ENCODE assay signal across 13 cellular contexts in genomic region chr15:64089553-64090280, GRCh38. TPM values are rescaled to one million over a fixed set of nuclear protein-coding genes. Genes with fewer than 3 reads are reported as not detected.
DNase-seq lines count a peak whose midpoint lies in the region; ATAC-seq and TF ChIP-seq lines count a peak whose summit lies in the region.
"Had no signal": no experiment of that assay in that cellular context is flagged by ENCODE, and none has a peak within 500 bp of the region (broad histone marks: within the 10 kb centered on the region; RNA-seq: fewer than 3 reads in every experiment).

No MANE protein-coding gene starts in this region.

- TF ChIP-seq CTCF in foreskin keratinocyte (conservative IDR thresholded peaks at IDR 0.05), result no peak

- peak overlapping the region in 5 of 10 experiments; percentile 6 to 52 (median 29); a peak in 9 of 20 replicates for H3K4me3 ChIP-seq in BLaER1 treated with 17β-estradiol and CSF1 and Interleukin-3, amounts not matched to agents 10 nM and 100 nM
- H3K4me3 ChIP-seq in mucosa of rectum (ENCODE audit: low read length in 2 of 2), result no peak overlapping the region

- ATAC-seq in GM19397 (IDR thresholded peaks at IDR 0.05; ENCODE audit: unreplicated experiment) (peak; percentile 28), T-helper 17 cell (no peak), foreskin keratinocyte (no peak)

- H3K36me3 Mint-ChIP-seq in T-helper 17 cell (ENCODE audit: low read depth), result peaks cover 7% of the 10 kb centered on the region

- peak overlapping the region; percentile 79 for H3K27ac Mint-ChIP-seq in T-helper 17 cell

- peak overlapping the region; percentile 50 to 97 (median 88) for H3K4me2 ChIP-seq in BLaER1 treated with 17β-estradiol and CSF1 and Interleukin-3, amounts not matched to agents 10 nM and 100 nM

- peaks cover 0 to 6% (median 5%) of the 10 kb centered on the region in 11 experiments; a peak in 7 of 22 replicates for H3K9me3 ChIP-seq in BLaER1 treated with 17β-estradiol and CSF1 and Interleukin-3, amounts not matched to agents 10 nM and 100 nM (replicated peaks in 1 of 11)
- H3K9me3 ChIP-seq in T-helper 17 cell (ENCODE audit: control insufficient read depth, low read length, poor library complexity, severe bottlenecking) (no peaks in the 10 kb centered on the region), mucosa of rectum (ENCODE audit: control insufficient read depth in 2 of 2, low read length in 2 of 2) (no peaks in the 10 kb centered on the region)

- peaks cover 46 to 56% (median 49%) of the 10 kb centered on the region in 10 experiments for H3K4me1 ChIP-seq in BLaER1 treated with 17β-estradiol and CSF1 and Interleukin-3, amounts not matched to agents 10 nM and 100 nM
- H3K4me1 ChIP-seq in mucosa of rectum (ENCODE audit: control insufficient read depth in 2 of 2, insufficient read depth in 2 of 2, low read length in 2 of 2), result peaks cover 13 to 15% of the 10 kb centered on the region in 2 donors
- peaks cover 8% of the 10 kb centered on the region for H3K4me1 ChIP-seq in foreskin keratinocyte

- H3K36me3 ChIP-seq in BLaER1 treated with 17β-estradiol and CSF1 and Interleukin-3, amounts not matched to agents 10 nM and 100 nM, result peaks cover 39 to 49% (median 46%) of the 10 kb centered on the region in 11 experiments
- H3K36me3 ChIP-seq in mucosa of rectum (ENCODE audit: control insufficient read depth in 2 of 2, insufficient read depth in 2 of 2, low read length in 2 of 2), result peaks cover 10 to 23% of the 10 kb centered on the region in 2 donors

- H3K27me3 ChIP-seq in BLaER1 treated with 17β-estradiol and CSF1 and Interleukin-3, amounts not matched to agents 10 nM and 100 nM, result no peaks in the 10 kb centered on the region
- no peaks in the 10 kb centered on the region for H3K27me3 ChIP-seq in mucosa of rectum (ENCODE audit: control insufficient read depth in 2 of 2, insufficient read depth in 2 of 2, low read length in 2 of 2)
- H3K27me3 ChIP-seq in foreskin keratinocyte, result no peaks in the 10 kb centered on the region
- H3K27me3 ChIP-seq: brain microvascular endothelial cell had no signal

- peak overlapping the region; percentile 8 to 90 (median 58); a peak in 17 of 22 replicates for H3K9ac ChIP-seq in BLaER1 treated with 17β-estradiol and CSF1 and Interleukin-3, amounts not matched to agents 10 nM and 100 nM
- H3K9ac ChIP-seq in mucosa of rectum (ENCODE audit: low read depth in 1 of 2, low read length in 2 of 2), result peak overlapping the region in 1 of 2 donors; percentile 6

- no peaks in the 10 kb centered on the region for H3K27me3 Mint-ChIP-seq in T-helper 17 cell

- H4K20me1 ChIP-seq in BLaER1 treated with 17β-estradiol and CSF1 and Interleukin-3, amounts not matched to agents 10 nM and 100 nM, result peaks cover 0 to 18% (median 7%) of the 10 kb centered on the region in 11 experiments; a peak in 11 of 22 replicates

- peak overlapping the region in 10 of 11 experiments; percentile 1 to 94 (median 74); a peak in 18 of 22 replicates for H3K27ac ChIP-seq in BLaER1 treated with 17β-estradiol and CSF1 and Interleukin-3, amounts not matched to agents 10 nM and 100 nM
- peak overlapping the region; percentile 20 to 48 for H3K27ac ChIP-seq in mucosa of rectum (ENCODE audit: low read depth in 2 of 2, low read length in 2 of 2)
- H3K27ac ChIP-seq in foreskin keratinocyte, result no peak overlapping the region
- H3K27ac ChIP-seq: brain microvascular endothelial cell had no signal

- DNase-seq in T-helper 17 cell (no peak), NCI-H187 treated with DMSO at 0.1 percent for 48 hours (lab: John Stamatoyannopoulos, UW) (no peak), nucleus accumbens (lab: John Stamatoyannopoulos, UW) (no peak), foreskin keratinocyte (no peak)
- DNase-seq in activated CD4-positive, alpha-beta T cell treated with anti-CD3 and anti-CD28 coated beads, Interleukin-2, amount 50 U/mL, for 48 hours, result no peak
- DNase-seq: activated T-cell treated with anti-CD3 and anti-CD28 coated beads, Interleukin-2, amount 50 U/mL, for 48 hours; brain microvascular endothelial cell; NCI-H187; nephron progenitor cell; stimulated activated naive CD4-positive, alpha-beta T cell had no signal

- H3K4me1 Mint-ChIP-seq in T-helper 17 cell, result peaks cover 42% of the 10 kb centered on the region

- peak overlapping the region; percentile 15 for H3K4me3 Mint-ChIP-seq in T-helper 17 cell

RNA-seq across cellular contexts. Expression of gene CIAO2A, which starts 3.9 kb away (rescaled TPM):
- 10 to 100 TPM; 21.5 to 23.1 TPM for total RNA-seq in T-helper 17 cell
- 82.9 and 88.4 TPM in 2 replicates for total RNA-seq in foreskin keratinocyte
- 79.5 and 89.0 TPM in 2 replicates for polyA plus RNA-seq in foreskin keratinocyte

RNA-seq across cellular contexts. Expression of gene SNX1, which starts 6.1 kb away (rescaled TPM):
- total RNA-seq in T-helper 17 cell (100 to 1,000 TPM in 1 of 2 donors, 10 to 100 TPM in 1; 87.1 to 111 TPM), foreskin keratinocyte (63.6 and 70.7 TPM in 2 replicates)
- 63.4 and 75.3 TPM in 2 replicates for polyA plus RNA-seq in foreskin keratinocyte

RNA-seq across cellular contexts. Expression of gene DAPK2, which starts 43.4 kb away (rescaled TPM):
- 1 to 10 TPM; 1.6 to 2.7 TPM for total RNA-seq in T-helper 17 cell
- total RNA-seq in foreskin keratinocyte, result 2.2 and 2.5 TPM in 2 replicates
- 1.5 and 2.5 TPM in 2 replicates for polyA plus RNA-seq in foreskin keratinocyte
